Comparison of ENCODE assay signal across 1 cellular context in the genomic region with DNA sequence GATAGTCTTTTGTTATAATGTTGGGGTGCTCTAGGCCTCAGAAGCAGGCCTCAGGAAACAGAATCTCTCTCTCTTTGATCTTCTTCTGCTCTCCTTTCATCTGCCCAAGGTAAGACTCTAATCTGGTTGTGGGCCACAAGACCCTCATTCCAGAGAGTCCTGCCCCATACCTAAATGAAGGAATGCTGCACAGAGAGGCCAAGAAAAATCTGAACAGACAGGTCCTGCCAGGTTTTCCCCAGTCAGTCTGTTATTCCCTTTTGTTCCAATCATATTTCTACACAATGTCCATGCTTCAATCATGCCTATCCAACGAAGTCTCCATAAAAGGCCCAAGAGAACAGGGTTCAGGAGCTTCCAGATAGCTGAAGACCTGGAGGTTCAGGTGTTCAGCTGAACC.
TF ChIP-seq lines count a peak whose summit lies in the region.

No MANE protein-coding gene starts in this region.

TF ChIP-seq in WTC11, 78 proteins besides CTCF, POLR2A, EP300 and RAD21:
- TF ChIP-seq JAZF1 (CRISPR knock-in tag; IDR thresholded peaks at IDR 0.05) (no peak), CBFB (CRISPR knock-in tag; IDR thresholded peaks at IDR 0.05; ENCODE audit: low read depth) (no peak), ZNF317 (CRISPR knock-in tag; IDR thresholded peaks at IDR 0.05; ENCODE audit: borderline replicate concordance, low read depth) (no peak), PRRX2 (CRISPR knock-in tag; IDR thresholded peaks at IDR 0.05) (no peak)
- TF ChIP-seq, protein P1, sequence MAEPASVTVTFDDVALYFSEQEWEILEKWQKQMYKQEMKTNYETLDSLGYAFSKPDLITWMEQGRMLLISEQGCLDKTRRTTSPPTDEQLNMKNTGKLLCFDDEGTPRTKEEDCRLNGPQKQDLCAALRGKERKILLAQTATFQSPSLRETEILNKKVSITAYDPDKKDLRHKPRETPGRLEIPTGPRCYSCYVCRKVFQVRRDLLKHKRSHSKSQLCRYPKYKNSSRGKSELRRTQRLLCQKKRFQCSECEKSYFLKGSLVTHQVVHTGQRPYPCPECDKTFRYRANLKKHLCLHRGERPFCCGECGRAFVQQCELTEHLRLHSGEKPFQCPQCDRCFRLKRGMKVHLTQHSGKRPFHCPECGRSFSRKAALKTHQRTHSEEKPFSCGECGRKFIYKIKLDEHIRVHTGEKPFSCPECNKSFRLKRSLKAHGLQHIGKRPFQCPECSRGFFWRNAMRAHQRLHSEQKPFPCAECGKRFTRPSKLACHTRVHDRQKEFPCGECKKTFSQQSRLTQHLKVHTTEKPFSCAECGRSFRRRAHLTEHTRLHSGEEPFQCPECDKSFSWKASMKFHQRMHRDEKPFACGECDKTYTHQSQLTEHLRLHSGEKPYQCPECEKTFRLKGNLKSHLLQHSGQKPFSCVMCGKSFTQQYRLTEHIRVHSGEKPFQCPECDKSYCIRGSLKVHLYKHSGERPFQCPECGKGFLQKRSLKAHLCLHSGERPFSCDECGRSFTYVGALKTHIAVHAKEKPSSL (CRISPR knock-in tag; conservative IDR thresholded peaks at IDR 0.05): no peak
